Comparison of ENCODE assay signal across 17 cellular contexts in genomic region chr14:95575820-95576473, GRCh38.
"Had no signal": no experiment of that assay in that cellular context is flagged by ENCODE, and none has a peak within 500 bp of the region (broad histone marks: within the 10 kb centered on the region; RNA-seq: fewer than 3 reads in every experiment).

No MANE protein-coding gene starts in this region.

- H3K4me3 Mint-ChIP-seq: activated naive CD8-positive, alpha-beta T cell; activated T-cell treated with anti-CD3 and anti-CD28 coated beads, Interleukin-2, amount 50 U/mL, for 24 hours; brain; central memory CD8-positive, alpha-beta T cell; effector memory CD8-positive, alpha-beta T cell; natural killer cell treated with Interleukin-12 subunit alpha and Interleukin-12 subunit beta and Interleukin-15 and Interleukin-18, amount 100 ng/mL, for 72 hours; T-helper 17 cell had no signal

- H3K27me3 ChIP-seq: hepatocyte had no signal

- H3K4me3 ChIP-seq: hepatocyte had no signal

- ATAC-seq: activated CD4-positive, CD25-positive, alpha-beta regulatory T cell treated with anti-CD3 and anti-CD28 coated beads, Interleukin-2, amount 50 U/mL, for 24 hours; effector memory CD8-positive, alpha-beta T cell had no signal

- H3K9me3 Mint-ChIP-seq: activated T-cell treated with anti-CD3 and anti-CD28 coated beads, Interleukin-2, amount 50 U/mL, for 24 hours; central memory CD8-positive, alpha-beta T cell; effector memory CD8-positive, alpha-beta T cell; natural killer cell treated with Interleukin-12 subunit alpha and Interleukin-12 subunit beta and Interleukin-15 and Interleukin-18, amount 100 ng/mL, for 72 hours had no signal

- FAIRE-seq: islet of Langerhans, TTC549 had no signal

- H3K36me3 Mint-ChIP-seq: activated naive CD8-positive, alpha-beta T cell; brain; natural killer cell treated with Interleukin-12 subunit alpha and Interleukin-12 subunit beta and Interleukin-15 and Interleukin-18, amount 100 ng/mL, for 72 hours had no signal

- H3K4me1 Mint-ChIP-seq: central memory CD8-positive, alpha-beta T cell had no signal

- H3K27ac Mint-ChIP-seq: activated naive CD8-positive, alpha-beta T cell; activated T-cell treated with anti-CD3 and anti-CD28 coated beads, Interleukin-2, amount 50 U/mL, for 24 hours; brain; effector memory CD8-positive, alpha-beta T cell; natural killer cell treated with Interleukin-12 subunit alpha and Interleukin-12 subunit beta and Interleukin-15 and Interleukin-18, amount 100 ng/mL, for 72 hours; T-helper 17 cell had no signal

- DNase-seq: activated CD4-positive, alpha-beta T cell treated with anti-CD3 and anti-CD28 coated beads, Interleukin-2, amount 50 U/mL, for 4 hours; activated effector memory CD4-positive, alpha-beta T cell treated with anti-CD3 and anti-CD28 coated beads, Interleukin-2, amount 50 U/mL, for 16 hours; activated T-cell treated with anti-CD3 and anti-CD28 coated beads, Interleukin-2, amount 50 U/mL, for 24 hours; amygdala; effector memory CD8-positive, alpha-beta T cell; stimulated activated CD4-positive, alpha-beta T cell treated with anti-CD3 and anti-CD28 coated beads, Interleukin-12 subunit alpha, Interleukin-12 subunit beta, amount 100 ng/mL, for 4 hours; stimulated activated naive CD4-positive, alpha-beta T cell treated with Interleukin-2 at 50 U/mL for 16 hours; T-helper 17 cell; trophoblast cell had no signal
